26 cellular contexts compared by ENCODE assay signal in genomic region chr7:19101911-19102310, GRCh38. TPM values are rescaled to one million over a fixed set of nuclear protein-coding genes. Genes with fewer than 3 reads are reported as not detected.
DNase-seq lines count a peak whose midpoint lies in the region; ATAC-seq and TF ChIP-seq lines count a peak whose summit lies in the region.
"Had no signal": no experiment of that assay in that cellular context is flagged by ENCODE, and none has a peak within 500 bp of the region (broad histone marks: within the 10 kb centered on the region; RNA-seq: fewer than 3 reads in every experiment).

No MANE protein-coding gene starts in this region.

- H3K9ac ChIP-seq in SK-N-MC (ENCODE audit: insufficient read length), result peak overlapping the region; percentile 29

- POLR2A ChIA-PET in BJ (lab: Charles Lee), result interaction anchor here (0.6 kb wide), 1 partner anchor 11 kb away, joined by 3 read pairs; no protein-coding TSS in a partner anchor
- POLR2A ChIA-PET in activated CD4-positive, alpha-beta T cell treated with anti-CD3 and anti-CD28 coated beads, Interleukin-2, amount 10 ng/mL, durations not matched to agents 7 days and 5 days (lab: Charles Lee), result no interaction called here

- peaks cover 23% of the 10 kb centered on the region for H3K27me3 Mint-ChIP-seq in activated CD4-positive, alpha-beta T cell treated with anti-CD3 and anti-CD28 coated beads, Interleukin-2, amount 10 ng/mL, durations not matched to agents 7 days and 5 days

- H3K9me3 ChIP-seq in SK-N-MC (ENCODE audit: low read depth, low read length), result no peaks in the 10 kb centered on the region
- H3K9me3 ChIP-seq: BE2C, HAP-1 had no signal

- H3K9me3 Mint-ChIP-seq in activated CD4-positive, alpha-beta T cell treated with anti-CD3 and anti-CD28 coated beads, Interleukin-2, amount 10 ng/mL, durations not matched to agents 7 days and 5 days, result no peaks in the 10 kb centered on the region

- no peak for ATAC-seq in GM21737 (IDR thresholded peaks at IDR 0.05; ENCODE audit: unreplicated experiment)
- ATAC-seq: HepG2, Panc1 had no signal

- H3K36me3 ChIP-seq in BJ (ENCODE audit: control insufficient read depth, insufficient read depth, low read length), result no peaks in the 10 kb centered on the region
- peaks cover 4% of the 10 kb centered on the region; the same call in 1 of the 2 replicates for H3K36me3 ChIP-seq in SK-N-MC (ENCODE audit: insufficient read depth, low read length)
- H3K36me3 ChIP-seq: BE2C, HAP-1 had no signal

- no peaks in the 10 kb centered on the region for H3K27me3 ChIP-seq in BJ (ENCODE audit: control insufficient read depth, insufficient read depth, low read length)
- H3K27me3 ChIP-seq: BE2C had no signal

- no peaks in the 10 kb centered on the region for H3K36me3 Mint-ChIP-seq in activated CD4-positive, alpha-beta T cell treated with anti-CD3 and anti-CD28 coated beads, Interleukin-2, amount 10 ng/mL, durations not matched to agents 7 days and 5 days (ENCODE audit: low read depth)

- H3K27ac Mint-ChIP-seq in activated CD4-positive, alpha-beta T cell treated with anti-CD3 and anti-CD28 coated beads, Interleukin-2, amount 10 ng/mL, durations not matched to agents 7 days and 5 days, result no peak overlapping the region

- H3K4me3 ChIP-seq in BJ (ENCODE audit: low read depth, low read length) (peak overlapping the region; percentile 10), SK-N-MC (peak overlapping the region; percentile 46), skin epidermis (no peak overlapping the region)
- H3K4me3 ChIP-seq: HAP-1 had no signal

- DNase-seq in BJ (ENCODE audit: low read depth), result no peak
- DNase-seq in SK-N-MC (ENCODE audit: low read depth, low spot score), result no peak
- DNase-seq in fibroblast of gingiva (ENCODE audit: low read depth), result peak; percentile 60
- no peak for DNase-seq in effector CD4-positive, alpha-beta T cell
- DNase-seq in activated CD4-positive, alpha-beta T cell treated with anti-CD3 and anti-CD28 coated beads, Interleukin-2, amount 10 ng/mL, durations not matched to agents 7 days and 5 days, result no peak
- no peak for DNase-seq in cortex of kidney (lab: John Stamatoyannopoulos, UW)
- DNase-seq: BE2C, DMS153, DND-41, GOT3, Karpas-422, NCI-H1092, NCI-H1417 treated with DMSO at 0.1 percent for 48 hours, NCI-H1694 treated with DMSO at 0.1 percent for 48 hours, NCI-H2081, NCI-H2227 treated with DMSO at 0.1 percent for 48 hours, NCI-H69, SHP77 had no signal

- no peaks in the 10 kb centered on the region for H3K4me1 Mint-ChIP-seq in activated CD4-positive, alpha-beta T cell treated with anti-CD3 and anti-CD28 coated beads, Interleukin-2, amount 10 ng/mL, durations not matched to agents 7 days and 5 days

- H3K4me3 Mint-ChIP-seq in activated CD4-positive, alpha-beta T cell treated with anti-CD3 and anti-CD28 coated beads, Interleukin-2, amount 10 ng/mL, durations not matched to agents 7 days and 5 days, result no peak overlapping the region

- CTCF ChIA-PET in BJ (lab: Yijun Ruan, JAX), result interaction anchor here (0.6 to 1.6 kb wide), 2 partner anchors 11 to 228 kb away, joined by 3 to 5 read pairs; no protein-coding TSS in a partner anchor
- CTCF ChIA-PET in activated CD4-positive, alpha-beta T cell treated with anti-CD3 and anti-CD28 coated beads, Interleukin-2, amount 10 ng/mL, durations not matched to agents 7 days and 5 days (lab: Charles Lee), result no interaction called here

- TF ChIP-seq CTCF in BJ (IDR thresholded peaks at IDR 0.05; ENCODE audit: insufficient read depth, low read depth, low read length), result no peak

- H3K27ac ChIP-seq in SK-N-MC, result peak overlapping the region; percentile 81
- H3K27ac ChIP-seq in skin epidermis, result peak overlapping the region in 11 of 21 experiments; percentile 2 to 94 (median 43)
- H3K27ac ChIP-seq: RWPE1 had no signal

RNA-seq across cellular contexts. Expression of gene TWIST1, which starts 15.5 kb away (rescaled TPM):
- 19.8 and 28.2 TPM in 2 replicates for polyA plus RNA-seq in BJ (2011; rRNA removed)
- polyA minus RNA-seq in BJ (2011; rRNA and poly(A)+ RNA removed), result 39.1 and 47.7 TPM in 2 replicates
- under 1 TPM; 0.12 to 0.25 TPM for total RNA-seq in activated CD4-positive, alpha-beta T cell treated with anti-CD3 and anti-CD28 coated beads, Interleukin-2, amount 10 ng/mL, durations not matched to agents 7 days and 5 days
- total RNA-seq: HepG2, NCI-H460 had no signal
- polyA plus RNA-seq: HepG2 had no signal

RNA-seq across cellular contexts. Expression of gene FERD3L, which starts 43.3 kb away (rescaled TPM):
- not detected in 2 replicates for polyA plus RNA-seq in BJ (2011; rRNA removed)
- polyA minus RNA-seq in BJ (2011; rRNA and poly(A)+ RNA removed), result not detected in 2 replicates
- not detected for total RNA-seq in activated CD4-positive, alpha-beta T cell treated with anti-CD3 and anti-CD28 coated beads, Interleukin-2, amount 10 ng/mL, durations not matched to agents 7 days and 5 days
- total RNA-seq: HepG2, HT1080, NCI-H460 had no signal
- polyA plus RNA-seq: HepG2 had no signal

Comparison
In these comparisons a context has a peak if more than half of its experiments do, and no peak if none do; other contexts are left out.
1. H3K4me3 ChIP-seq: peak in BJ (single experiment) and SK-N-MC (single experiment); none in skin epidermis (0 of 7).